ENCODE assay signal across 19 cellular contexts in the genomic region with DNA sequence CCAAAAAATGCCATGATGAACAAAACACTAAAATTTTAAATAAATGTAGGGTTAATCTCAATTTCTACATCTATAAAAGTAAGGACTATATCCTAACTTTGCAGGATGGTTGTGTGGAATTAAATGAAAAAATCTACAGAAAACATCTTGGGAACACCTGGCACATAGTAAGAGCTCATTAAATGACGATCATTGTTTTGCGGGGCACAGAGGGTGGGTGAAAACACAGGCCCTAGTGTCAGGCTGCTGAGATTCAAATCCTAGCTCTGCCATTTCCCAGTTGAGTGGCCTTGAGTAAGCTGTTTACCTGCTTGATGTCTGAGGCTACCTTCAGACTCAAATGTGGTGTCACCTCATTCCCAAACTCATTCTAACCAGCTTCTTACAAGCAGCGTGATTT. TPM values are rescaled to one million over a fixed set of nuclear protein-coding genes. Genes with fewer than 3 reads are reported as not detected.
DNase-seq lines count a peak whose midpoint lies in the region; ATAC-seq and TF ChIP-seq lines count a peak whose summit lies in the region.
"Had no signal": no experiment of that assay in that cellular context is flagged by ENCODE, and none has a peak within 500 bp of the region (broad histone marks: within the 10 kb centered on the region; RNA-seq: fewer than 3 reads in every experiment).

No MANE protein-coding gene starts in this region.

- H3K4me2 ChIP-seq in SK-N-SH: no peak overlapping the region

- ATAC-seq in Right ventricle myocardium inferior (no peak), gastroesophageal sphincter (no peak), gastrocnemius medialis (no peak)
- ATAC-seq: sciatic nerve; stimulated activated naive CD8-positive, alpha-beta T cell treated with anti-CD3 and anti-CD28 coated beads, Interleukin-15, amount 100 ng/mL, for 72 hours had no signal

- H3K27me3 ChIP-seq in right atrium auricular region (no peaks in the 10 kb centered on the region), gastroesophageal sphincter (no peaks in the 10 kb centered on the region), gastrocnemius medialis (no peaks in the 10 kb centered on the region), SK-N-SH (ENCODE audit: insufficient read depth) (no peaks in the 10 kb centered on the region)
- H3K27me3 ChIP-seq: MG63 had no signal

- TF ChIP-seq EP300 in gastroesophageal sphincter (IDR thresholded peaks at IDR 0.05) (no peak), SK-N-SH (IDR thresholded peaks at IDR 0.05; ENCODE audit: borderline replicate concordance in 1 of 2, low read depth in 1 of 2, low read length in 1 of 2) (no peak)

- H3K4me1 ChIP-seq in right atrium auricular region (peaks cover 0 to 36% of the 10 kb centered on the region in 2 donors), gastroesophageal sphincter (peaks cover 6 to 54% (median 12%) of the 10 kb centered on the region in 3 donors), gastrocnemius medialis (peaks cover 17 to 21% of the 10 kb centered on the region in 2 donors), SK-N-SH (ENCODE audit: control insufficient read depth in 1 of 2, insufficient read depth in 2 of 2, low read depth in 1 of 2, low read length in 1 of 2) (peaks cover 0 to 9% of the 10 kb centered on the region in 2 experiments; a peak in 2 of 4 replicates)

- H3K27ac ChIP-seq in right atrium auricular region: peak overlapping the region; percentile 77 to 88
- H3K27ac ChIP-seq in gastroesophageal sphincter: peak overlapping the region; percentile 89 to 95 (median 90)
- peak overlapping the region in 3 of 4 donors; percentile 66 to 79 (median 79) for H3K27ac ChIP-seq in gastrocnemius medialis
- peak overlapping the region in 1 of 2 experiments; percentile 88; a peak in 1 of 4 replicates for H3K27ac ChIP-seq in SK-N-SH (ENCODE audit: low read depth in 2 of 2, low read length in 1 of 2)

- DNase-seq in right atrium auricular region (ENCODE audit: low spot score) (no peak), Right ventricle myocardium inferior (ENCODE audit: missing footprints) (no peak), gastrocnemius medialis (no peak), Kasumi-1 (lab: John Stamatoyannopoulos, UW) (no peak), dedifferentiated amniotic fluid mesenchymal stem cell (ENCODE audit: extremely low spot score) (no peak), NCI-H510A (lab: John Stamatoyannopoulos, UW) (no peak), SK-N-SH (no peak)
- DNase-seq: activated gamma-delta T cell treated with Interleukin-2 at 50 U/mL for 16 hours; amniotic stem cell; CD4-positive, CD25-positive, alpha-beta regulatory T cell; DMS153; endodermal cell; MG63; NCI-H1436 treated with DMSO at 0.1 percent for 48 hours; NK-92 treated with Interleukin-12 subunit alpha and Interleukin-12 subunit beta, amount 100 ng/mL, for 24 hours; stimulated activated CD4-positive, alpha-beta T cell treated with anti-CD3 and anti-CD28 coated beads, Interleukin-2, amount 100 ng/mL, for 24 hours; stimulated activated naive CD8-positive, alpha-beta T cell treated with anti-CD3 and anti-CD28 coated beads, Interleukin-15, amount 100 ng/mL, for 72 hours had no signal

- H3K9me2 ChIP-seq in SK-N-SH: no peaks in the 10 kb centered on the region

- POLR2A ChIA-PET in SK-N-SH (lab: Yijun Ruan, JAX): no interaction called here

- H3K36me3 ChIP-seq in right atrium auricular region (no peaks in the 10 kb centered on the region), gastroesophageal sphincter (no peaks in the 10 kb centered on the region), gastrocnemius medialis (no peaks in the 10 kb centered on the region), SK-N-SH (replicated peaks in 1 of 2; ENCODE audit: control insufficient read depth in 1 of 2, insufficient read depth in 2 of 2, low read length in 1 of 2) (no peaks in the 10 kb centered on the region)
- H3K36me3 ChIP-seq: MG63 had no signal

- no peak for TF ChIP-seq CTCF in right atrium auricular region (IDR thresholded peaks at IDR 0.05)
- TF ChIP-seq CTCF in gastroesophageal sphincter (IDR thresholded peaks at IDR 0.05): no peak
- TF ChIP-seq CTCF in gastrocnemius medialis (IDR thresholded peaks at IDR 0.05 in 4 of 5, conservative IDR thresholded peaks at IDR 0.05 in 1 of 5): no peak
- TF ChIP-seq CTCF in SK-N-SH (IDR thresholded peaks at IDR 0.05): no peak

- H3K9me3 ChIP-seq in right atrium auricular region (no peaks in the 10 kb centered on the region), gastroesophageal sphincter (peaks cover 0 to 6% (median 0%) of the 10 kb centered on the region in 3 donors), gastrocnemius medialis (no peaks in the 10 kb centered on the region), SK-N-SH (no peaks in the 10 kb centered on the region)

- in situ Hi-C loops in gastrocnemius medialis (cut with MboI; ENCODE audit: low sequenced_read_pairs in 4 of 4): no loop called here

- H4K20me1 ChIP-seq in SK-N-SH (ENCODE audit: insufficient read depth): no peaks in the 10 kb centered on the region

- H3K9ac ChIP-seq in SK-N-SH: no peak overlapping the region

- no peak overlapping the region for H2AFZ ChIP-seq in SK-N-SH (ENCODE audit: low read depth)

- intact Hi-C loops in Right ventricle myocardium inferior (cut with DNase I): loop anchor here (2.0 kb wide), 1 partner anchor 34 kb away; no protein-coding TSS in a partner anchor
- intact Hi-C loops in gastrocnemius medialis (cut with DNase I; ENCODE audit: low total_unique reads): no loop called here

- H3K4me3 ChIP-seq in right atrium auricular region (no peak overlapping the region), gastroesophageal sphincter (no peak overlapping the region), gastrocnemius medialis (no peak overlapping the region), SK-N-SH (ENCODE audit: low read depth in 2 of 2, low read length in 1 of 2) (no peak overlapping the region)

- TF ChIP-seq RAD21 in SK-N-SH (IDR thresholded peaks at IDR 0.05; ENCODE audit: low read length): no peak

- WGBS in gastroesophageal sphincter (ENCODE audit: low coverage in 1 of 2), 2 donors: 56 to 83% methylated on average over 3 of the region's 3 CpGs
- WGBS in SK-N-SH (ENCODE audit: low lambda C conversion rate): 69% methylated on average over 3 of the region's 3 CpGs

- no peak for TF ChIP-seq POLR2A in gastroesophageal sphincter (IDR thresholded peaks at IDR 0.05)
- TF ChIP-seq POLR2A in gastrocnemius medialis (IDR thresholded peaks at IDR 0.05): no peak

- peaks cover 11% of the 10 kb centered on the region for H3F3A ChIP-seq in SK-N-SH (replicated peaks; ENCODE audit: insufficient read depth)

- CTCF ChIA-PET in SK-N-SH (lab: Yijun Ruan, JAX): interaction anchor here (0.8 to 3.0 kb wide), 3 partner anchors 27 to 246 kb away, joined by 3 to 15 read pairs (median 3); no protein-coding TSS in a partner anchor

- H3K79me2 ChIP-seq in SK-N-SH (ENCODE audit: insufficient read depth): no peaks in the 10 kb centered on the region

TF ChIP-seq in SK-N-SH, 30 proteins besides CTCF, POLR2A, EP300 and RAD21 (continues in another document):
- TF ChIP-seq, protein P1, sequence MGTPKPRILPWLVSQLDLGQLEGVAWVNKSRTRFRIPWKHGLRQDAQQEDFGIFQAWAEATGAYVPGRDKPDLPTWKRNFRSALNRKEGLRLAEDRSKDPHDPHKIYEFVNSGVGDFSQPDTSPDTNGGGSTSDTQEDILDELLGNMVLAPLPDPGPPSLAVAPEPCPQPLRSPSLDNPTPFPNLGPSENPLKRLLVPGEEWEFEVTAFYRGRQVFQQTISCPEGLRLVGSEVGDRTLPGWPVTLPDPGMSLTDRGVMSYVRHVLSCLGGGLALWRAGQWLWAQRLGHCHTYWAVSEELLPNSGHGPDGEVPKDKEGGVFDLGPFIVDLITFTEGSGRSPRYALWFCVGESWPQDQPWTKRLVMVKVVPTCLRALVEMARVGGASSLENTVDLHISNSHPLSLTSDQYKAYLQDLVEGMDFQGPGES (IDR thresholded peaks at IDR 0.05; ENCODE audit: low read depth, low read length): no peak
- no peak for TF ChIP-seq ZBTB33 (IDR thresholded peaks at IDR 0.05; ENCODE audit: borderline replicate concordance, low read depth)
- no peak for TF ChIP-seq SMC3 (IDR thresholded peaks at IDR 0.05; ENCODE audit: low read depth, low read length)
- no peak for TF ChIP-seq MEF2A (IDR thresholded peaks at IDR 0.05; ENCODE audit: borderline replicate concordance, low read depth)
- TF ChIP-seq RCOR1 (IDR thresholded peaks at IDR 0.05; ENCODE audit: low read length): no peak
- TF ChIP-seq FOXJ3 (CRISPR knock-in tag; IDR thresholded peaks at IDR 0.05): no peak

RNA-seq across cellular contexts. Expression of gene BTBD16, which starts 35.6 kb away (rescaled TPM):
- total RNA-seq in right atrium auricular region (not detected), Right ventricle myocardium inferior (not detected), gastroesophageal sphincter (not detected), gastrocnemius medialis (under 1 TPM in 2 of 4 donors, not detected in 2; 0.46 to 0.55 TPM)
- 0.03 TPM in 1 of 2 replicates, not detected in the other for polyA plus RNA-seq in SK-N-SH (2012; rRNA removed)
- 0.03 and 0.08 TPM in 2 replicates for polyA plus RNA-seq in SK-N-SH (2012; cell fraction: cytosol; rRNA removed)
- polyA plus RNA-seq in SK-N-SH (2012; cell fraction: nucleus; rRNA removed): 0.02 TPM in 1 of 2 replicates, not detected in the other
- total RNA-seq: CD4-positive, CD25-positive, alpha-beta regulatory T cell; endodermal cell had no signal
